Comparison of ENCODE assay signal across 21 cellular contexts in the genomic region with DNA sequence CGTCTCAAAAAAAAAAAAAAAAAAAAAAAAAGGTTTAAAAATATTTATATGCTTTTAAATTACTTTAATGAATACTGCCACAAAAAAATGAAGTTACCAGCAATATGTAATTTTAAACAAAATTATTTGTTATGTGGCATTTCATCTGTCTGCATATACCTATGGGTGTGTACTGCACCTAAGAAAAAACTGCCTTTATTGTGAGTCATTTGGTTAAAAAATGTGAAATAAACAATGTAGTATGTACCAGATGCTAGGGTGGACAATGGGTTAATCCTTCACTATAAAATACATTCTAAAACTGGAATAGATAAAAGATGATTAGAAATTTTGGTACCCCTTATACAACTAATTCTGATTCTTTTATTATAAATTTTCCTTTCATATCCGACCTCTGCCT. TPM values are rescaled to one million over a fixed set of nuclear protein-coding genes. Genes with fewer than 3 reads are reported as not detected.
DNase-seq lines count a peak whose midpoint lies in the region; ATAC-seq and TF ChIP-seq lines count a peak whose summit lies in the region.
"Had no signal": no experiment of that assay in that cellular context is flagged by ENCODE, and none has a peak within 500 bp of the region (broad histone marks: within the 10 kb centered on the region; RNA-seq: fewer than 3 reads in every experiment).

No MANE protein-coding gene starts in this region.

- peak overlapping the region; percentile 50 for H3K4me3 ChIP-seq in CD4-positive, CD25-positive, alpha-beta regulatory T cell (ENCODE audit: low read depth, low read length)
- H3K4me3 ChIP-seq in RWPE2 (ENCODE audit: severe bottlenecking) = no peak overlapping the region
- H3K4me3 ChIP-seq: GM23248, HAP-1 had no signal

- H3K9me3 ChIP-seq in CD4-positive, CD25-positive, alpha-beta regulatory T cell (ENCODE audit: control insufficient read depth in 2 of 2, low read length in 2 of 2) = no peaks in the 10 kb centered on the region
- H3K9me3 ChIP-seq in RWPE2 (ENCODE audit: severe bottlenecking) = no peaks in the 10 kb centered on the region
- H3K9me3 ChIP-seq: Caco-2, HAP-1 had no signal

- ATAC-seq in CD4-positive, CD25-positive, alpha-beta regulatory T cell (ENCODE audit: low read depth in 2 of 2) = no peak
- peak; percentile 69 for ATAC-seq in RWPE2 (ENCODE audit: low read depth)
- ATAC-seq in stimulated activated effector memory CD8-positive, alpha-beta T cell treated with anti-CD3 and anti-CD28 coated beads, Interleukin-12 subunit alpha, Interleukin-12 subunit beta, amount 100 ng/mL, for 72 hours = no peak
- no peak for ATAC-seq in activated CD8-positive, alpha-beta memory T cell treated with anti-CD3 and anti-CD28 coated beads, Interleukin-2, amount 10 ng/mL, durations not matched to agents 7 days and 5 days
- ATAC-seq: SK-N-SH treated with all-trans-retinoic acid at 6 μM for 48 hours had no signal

- peak overlapping the region; percentile 36 for H3K4me3 Mint-ChIP-seq in activated naive CD4-positive, alpha-beta T cell treated with anti-CD3 and anti-CD28 coated beads, Interleukin-2, amount 50 U/mL, for 24 hours
- H3K4me3 Mint-ChIP-seq in CD4-positive, CD25-positive, alpha-beta regulatory T cell = peak overlapping the region in 3 of 4 donors; percentile 33 to 65 (median 45)
- no peak overlapping the region for H3K4me3 Mint-ChIP-seq in stimulated activated effector memory CD8-positive, alpha-beta T cell treated with anti-CD3 and anti-CD28 coated beads, Interleukin-12 subunit alpha, Interleukin-12 subunit beta, amount 100 ng/mL, for 72 hours
- H3K4me3 Mint-ChIP-seq in activated CD8-positive, alpha-beta memory T cell treated with anti-CD3 and anti-CD28 coated beads, Interleukin-2, amount 10 ng/mL, durations not matched to agents 7 days and 5 days = no peak overlapping the region

- no peak for DNase-seq in activated naive CD4-positive, alpha-beta T cell (lab: John Stamatoyannopoulos, UW)
- DNase-seq in CD4-positive, CD25-positive, alpha-beta regulatory T cell = no peak
- no peak for DNase-seq in RWPE2 (ENCODE audit: low spot score)
- no peak for DNase-seq in stimulated activated effector memory CD8-positive, alpha-beta T cell treated with anti-CD3 and anti-CD28 coated beads, Interleukin-12 subunit alpha, Interleukin-12 subunit beta, amount 100 ng/mL, for 72 hours (ENCODE audit: low spot score in 2 of 2)
- no peak for DNase-seq in activated CD8-positive, alpha-beta memory T cell treated with anti-CD3 and anti-CD28 coated beads, Interleukin-2, amount 10 ng/mL, durations not matched to agents 7 days and 5 days
- no peak for DNase-seq in MV-4-11 (lab: John Stamatoyannopoulos, UW)
- DNase-seq: ACHN; Caco-2; GM23248; IMR-90; NCI-H1105; NCI-H2081; NCI-H2171 treated with DMSO at 0.1 percent for 48 hours; NCI-H446 treated with DMSO at 0.1 percent for 48 hours; NK-92 treated with Interleukin-12 subunit alpha and Interleukin-12 subunit beta, amount 100 ng/mL, for 24 hours; SIG-M5 had no signal

- no peak overlapping the region for H3K27ac Mint-ChIP-seq in activated naive CD4-positive, alpha-beta T cell treated with anti-CD3 and anti-CD28 coated beads, Interleukin-2, amount 50 U/mL, for 24 hours
- no peak overlapping the region for H3K27ac Mint-ChIP-seq in CD4-positive, CD25-positive, alpha-beta regulatory T cell
- H3K27ac Mint-ChIP-seq in stimulated activated effector memory CD8-positive, alpha-beta T cell treated with anti-CD3 and anti-CD28 coated beads, Interleukin-12 subunit alpha, Interleukin-12 subunit beta, amount 100 ng/mL, for 72 hours = peak overlapping the region; percentile 9
- H3K27ac Mint-ChIP-seq in activated CD8-positive, alpha-beta memory T cell treated with anti-CD3 and anti-CD28 coated beads, Interleukin-2, amount 10 ng/mL, durations not matched to agents 7 days and 5 days = no peak overlapping the region

- peaks cover 47% of the 10 kb centered on the region for H3K4me1 ChIP-seq in CD4-positive, CD25-positive, alpha-beta regulatory T cell (ENCODE audit: control insufficient read depth, insufficient read depth, low read length, poor library complexity, severe bottlenecking)
- H3K4me1 ChIP-seq in RWPE2 (ENCODE audit: insufficient read depth, poor library complexity, severe bottlenecking) = peaks cover 7% of the 10 kb centered on the region
- H3K4me1 ChIP-seq: Caco-2 had no signal

- no peaks in the 10 kb centered on the region for H3K27me3 ChIP-seq in CD4-positive, CD25-positive, alpha-beta regulatory T cell (ENCODE audit: control insufficient read depth, insufficient read depth, low read length)
- no peaks in the 10 kb centered on the region for H3K27me3 ChIP-seq in RWPE2 (ENCODE audit: insufficient read depth, poor library complexity, severe bottlenecking)

- no peaks in the 10 kb centered on the region for H3K9me3 Mint-ChIP-seq in activated naive CD4-positive, alpha-beta T cell treated with anti-CD3 and anti-CD28 coated beads, Interleukin-2, amount 50 U/mL, for 24 hours
- H3K9me3 Mint-ChIP-seq in CD4-positive, CD25-positive, alpha-beta regulatory T cell = peaks cover 0 to 1% (median 0%) of the 10 kb centered on the region in 7 donors
- no peaks in the 10 kb centered on the region for H3K9me3 Mint-ChIP-seq in stimulated activated effector memory CD8-positive, alpha-beta T cell treated with anti-CD3 and anti-CD28 coated beads, Interleukin-12 subunit alpha, Interleukin-12 subunit beta, amount 100 ng/mL, for 72 hours
- no peaks in the 10 kb centered on the region for H3K9me3 Mint-ChIP-seq in activated CD8-positive, alpha-beta memory T cell treated with anti-CD3 and anti-CD28 coated beads, Interleukin-2, amount 10 ng/mL, durations not matched to agents 7 days and 5 days (ENCODE audit: low read depth)

- peaks cover 45% of the 10 kb centered on the region for H3K36me3 ChIP-seq in CD4-positive, CD25-positive, alpha-beta regulatory T cell (ENCODE audit: control insufficient read depth, insufficient read depth, low read length)
- peaks cover 85% of the 10 kb centered on the region for H3K36me3 ChIP-seq in RWPE2 (ENCODE audit: low read depth)

- H3K36me3 Mint-ChIP-seq in activated naive CD4-positive, alpha-beta T cell treated with anti-CD3 and anti-CD28 coated beads, Interleukin-2, amount 50 U/mL, for 24 hours = peaks cover 17% of the 10 kb centered on the region
- peaks cover 40% of the 10 kb centered on the region for H3K36me3 Mint-ChIP-seq in CD4-positive, CD25-positive, alpha-beta regulatory T cell
- peaks cover 98% of the 10 kb centered on the region for H3K36me3 Mint-ChIP-seq in stimulated activated effector memory CD8-positive, alpha-beta T cell treated with anti-CD3 and anti-CD28 coated beads, Interleukin-12 subunit alpha, Interleukin-12 subunit beta, amount 100 ng/mL, for 72 hours
- H3K36me3 Mint-ChIP-seq in activated CD8-positive, alpha-beta memory T cell treated with anti-CD3 and anti-CD28 coated beads, Interleukin-2, amount 10 ng/mL, durations not matched to agents 7 days and 5 days = peaks cover 48% of the 10 kb centered on the region

- H3K27me3 Mint-ChIP-seq in activated naive CD4-positive, alpha-beta T cell treated with anti-CD3 and anti-CD28 coated beads, Interleukin-2, amount 50 U/mL, for 24 hours = no peaks in the 10 kb centered on the region
- no peaks in the 10 kb centered on the region for H3K27me3 Mint-ChIP-seq in CD4-positive, CD25-positive, alpha-beta regulatory T cell
- no peaks in the 10 kb centered on the region for H3K27me3 Mint-ChIP-seq in activated CD8-positive, alpha-beta memory T cell treated with anti-CD3 and anti-CD28 coated beads, Interleukin-2, amount 10 ng/mL, durations not matched to agents 7 days and 5 days

- H3K4me1 Mint-ChIP-seq in activated naive CD4-positive, alpha-beta T cell treated with anti-CD3 and anti-CD28 coated beads, Interleukin-2, amount 50 U/mL, for 24 hours = peaks cover 86% of the 10 kb centered on the region
- peaks cover 53 to 85% (median 64%) of the 10 kb centered on the region in 4 donors for H3K4me1 Mint-ChIP-seq in CD4-positive, CD25-positive, alpha-beta regulatory T cell
- H3K4me1 Mint-ChIP-seq in stimulated activated effector memory CD8-positive, alpha-beta T cell treated with anti-CD3 and anti-CD28 coated beads, Interleukin-12 subunit alpha, Interleukin-12 subunit beta, amount 100 ng/mL, for 72 hours = peaks cover 43% of the 10 kb centered on the region
- peaks cover 43% of the 10 kb centered on the region for H3K4me1 Mint-ChIP-seq in activated CD8-positive, alpha-beta memory T cell treated with anti-CD3 and anti-CD28 coated beads, Interleukin-2, amount 10 ng/mL, durations not matched to agents 7 days and 5 days

- no peak overlapping the region for H3K27ac ChIP-seq in CD4-positive, CD25-positive, alpha-beta regulatory T cell (ENCODE audit: insufficient read depth, low read length, poor library complexity, severe bottlenecking)
- H3K27ac ChIP-seq in RWPE2 (ENCODE audit: poor library complexity, severe bottlenecking) = no peak overlapping the region
- H3K27ac ChIP-seq: C4-2B, GM23248, HL-60 had no signal

- TF ChIP-seq CTCF in RWPE2 (IDR thresholded peaks at IDR 0.05; ENCODE audit: poor library complexity, severe bottlenecking) = no peak

- CTCF ChIA-PET in activated CD8-positive, alpha-beta memory T cell treated with anti-CD3 and anti-CD28 coated beads, Interleukin-2, amount 10 ng/mL, durations not matched to agents 7 days and 5 days (lab: Charles Lee) = no interaction called here

RNA-seq across cellular contexts. Expression of a gene that starts 12.3 kb away (rescaled TPM):
- total RNA-seq in CD4-positive, CD25-positive, alpha-beta regulatory T cell = 172 TPM
- 10 to 100 TPM in 1 of 4 donors, 1 to 10 TPM in 3; 7.8 to 12.3 (median 8.6) TPM for polyA plus RNA-seq in CD4-positive, CD25-positive, alpha-beta regulatory T cell
- total RNA-seq in activated CD8-positive, alpha-beta memory T cell treated with anti-CD3 and anti-CD28 coated beads, Interleukin-2, amount 10 ng/mL, durations not matched to agents 7 days and 5 days = 10 to 100 TPM; 40.9 to 49.3 TPM

Comparison
In these comparisons a context has a peak if more than half of its experiments do, and no peak if none do; other contexts are left out.
1. H3K4me3 Mint-ChIP-seq: peak in activated naive CD4-positive, alpha-beta T cell treated with anti-CD3 and anti-CD28 coated beads, Interleukin-2, amount 50 U/mL, for 24 hours (single experiment) and CD4-positive, CD25-positive, alpha-beta regulatory T cell (3 of 4); none in stimulated activated effector memory CD8-positive, alpha-beta T cell treated with anti-CD3 and anti-CD28 coated beads, Interleukin-12 subunit alpha, Interleukin-12 subunit beta, amount 100 ng/mL, for 72 hours (single experiment) and activated CD8-positive, alpha-beta memory T cell treated with anti-CD3 and anti-CD28 coated beads, Interleukin-2, amount 10 ng/mL, durations not matched to agents 7 days and 5 days (single experiment).